ENCODE assay signal across 1 cellular context in genomic region chr11:47130541-47130940, GRCh38.
TF ChIP-seq lines count a peak whose summit lies in the region.

No MANE protein-coding gene starts in this region.

TF ChIP-seq in GM23338, 12 proteins besides CTCF, POLR2A, EP300 and RAD21 (continued from another document):
- TF ChIP-seq ZNF462 (CRISPR knock-in tag; IDR thresholded peaks at IDR 0.05) (0 out of 2 replicates have a peak, but pooled peaks have one; percentile 24), STAT1 (IDR thresholded peaks at IDR 0.05; ENCODE audit: unreplicated experiment) (no peak), ZNF331 (CRISPR knock-in tag; IDR thresholded peaks at IDR 0.05; ENCODE audit: low read depth) (no peak), POLR2AphosphoS5 (IDR thresholded peaks at IDR 0.05; ENCODE audit: low read depth) (no peak), ZNF114 (CRISPR knock-in tag; IDR thresholded peaks at IDR 0.05) (no peak)
